Comparison of ENCODE assay signal across 8 cellular contexts in the genomic region with DNA sequence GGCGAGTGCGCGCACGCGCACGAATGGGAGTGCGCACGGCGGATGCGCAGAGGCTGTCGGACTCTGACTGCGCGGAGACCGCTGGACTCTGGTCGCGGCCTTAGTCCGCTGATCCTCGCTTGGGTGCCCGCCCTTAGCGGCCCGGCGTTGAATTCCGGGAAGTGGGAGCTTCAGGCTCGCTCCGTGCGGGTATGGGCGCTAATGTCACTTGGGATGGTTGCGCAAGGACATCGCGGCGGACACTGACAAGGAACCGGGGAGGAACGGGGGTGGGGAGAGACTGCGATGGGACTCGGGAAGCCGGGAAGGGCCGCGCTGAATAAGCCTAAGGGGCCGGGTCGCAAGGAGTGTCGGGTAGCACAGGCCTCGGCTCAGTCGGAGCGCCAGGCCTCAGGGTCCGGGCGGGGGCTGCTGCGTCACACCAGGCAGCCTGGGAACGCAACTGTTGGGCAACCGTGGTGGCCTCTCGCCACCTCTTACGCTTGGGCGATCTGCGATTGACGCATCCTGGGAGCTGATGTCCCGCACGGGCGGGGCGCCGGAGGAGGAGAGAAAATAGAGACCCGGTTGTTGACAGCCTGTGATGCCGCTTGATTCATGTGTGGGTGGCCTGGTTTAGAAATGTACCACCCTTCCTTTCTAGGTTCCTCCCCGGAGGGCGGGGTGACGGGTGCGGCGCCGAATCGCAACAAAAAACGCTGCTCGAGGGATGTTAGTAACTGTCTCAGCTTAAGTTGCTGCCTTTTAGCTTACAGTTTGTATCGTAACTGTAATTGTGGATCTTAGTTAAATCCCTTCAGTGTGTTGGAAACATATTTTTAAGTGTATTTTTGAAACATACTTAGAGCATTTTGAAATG. TPM values are rescaled to one million over a fixed set of nuclear protein-coding genes. Genes with fewer than 3 reads are reported as not detected.
A peak's percentile ranks its signal among the peaks of the same experiment; 100 is the strongest.
DNase-seq lines count a peak whose midpoint lies in the region; ATAC-seq and TF ChIP-seq lines count a peak whose summit lies in the region.

No MANE protein-coding gene starts in this region.

- peak overlapping the region; percentile 74 for H3K4me3 ChIP-seq in BJ (ENCODE audit: low read depth, low read length)

- no peaks in the 10 kb centered on the region for H3K27me3 ChIP-seq in BJ (ENCODE audit: control insufficient read depth, insufficient read depth, low read length)

- no peak for TF ChIP-seq CTCF in BJ (IDR thresholded peaks at IDR 0.05; ENCODE audit: insufficient read depth, low read depth, low read length)

- DNase-seq in BJ (ENCODE audit: low read depth) (peak; percentile 86), GM19238 (ENCODE audit: insufficient read length, low spot score) (peak; percentile 55), NCI-H526 treated with DMSO at 0.1 percent for 48 hours (lab: John Stamatoyannopoulos, UW) (peak; percentile 61), dedifferentiated amniotic fluid mesenchymal stem cell (ENCODE audit: extremely low spot score) (peak; percentile 94), left lobe of liver (ENCODE audit: low spot score) (peak; percentile 91)
- peak; percentile 93 for DNase-seq in activated CD4-positive, alpha-beta T cell treated with anti-CD3 and anti-CD28 coated beads, Interleukin-2, amount 50 U/mL, for 1 hour
- DNase-seq in stimulated activated CD4-positive, alpha-beta T cell treated with anti-CD3 and anti-CD28 coated beads, Interleukin-2, amount 100 ng/mL, for 24 hours: peak; percentile 88 to 95

- H3K36me3 ChIP-seq in BJ (ENCODE audit: control insufficient read depth, insufficient read depth, low read length): no peaks in the 10 kb centered on the region; the same call in 1 of the 2 replicates

- POLR2A ChIA-PET in BJ (lab: Charles Lee): interaction anchor here (0.7 kb wide), 1 partner anchor 17 kb away, joined by 3 read pairs; no protein-coding TSS in a partner anchor

- CTCF ChIA-PET in BJ (lab: Yijun Ruan, JAX): no interaction called here

- ATAC-seq in HG03439 (IDR thresholded peaks at IDR 0.05; ENCODE audit: unreplicated experiment): peak; percentile 68
- peak; percentile 71 for ATAC-seq in left lobe of liver

RNA-seq across cellular contexts. Expression of gene CHD1, which starts 0.5 kb away (rescaled TPM):
- polyA plus RNA-seq in BJ (2011; rRNA removed): 6.5 and 13.5 TPM in 2 replicates
- polyA minus RNA-seq in BJ (2011; rRNA and poly(A)+ RNA removed): 9.1 and 11.2 TPM in 2 replicates
- total RNA-seq in left lobe of liver: 9.8 TPM

Comparison
In these comparisons a context has a peak if more than half of its experiments do, and no peak if none do; other contexts are left out.
1. Peak in every context shown above with its lines: DNase-seq, ATAC-seq and H3K4me3 ChIP-seq.